Comparison of ENCODE assay signal across 13 cellular contexts in genomic region chr17:78783711-78784396, GRCh38. TPM values are rescaled to one million over a fixed set of nuclear protein-coding genes. Genes with fewer than 3 reads are reported as not detected.
DNase-seq lines count a peak whose midpoint lies in the region; ATAC-seq and TF ChIP-seq lines count a peak whose summit lies in the region.
"Had no signal": no experiment of that assay in that cellular context is flagged by ENCODE, and none has a peak within 500 bp of the region (broad histone marks: within the 10 kb centered on the region; RNA-seq: fewer than 3 reads in every experiment).

No MANE protein-coding gene starts in this region.

- H3K4me1 ChIP-seq in cardiac muscle cell (ENCODE audit: low read depth) (peaks cover 21% of the 10 kb centered on the region), right atrium auricular region (peaks cover 0 to 26% of the 10 kb centered on the region in 2 donors), lower lobe of right lung (peaks cover 45% of the 10 kb centered on the region), upper lobe of right lung (peaks cover 19% of the 10 kb centered on the region)

- H3K4me3 ChIP-seq in cardiac muscle cell (no peak overlapping the region), right atrium auricular region (no peak overlapping the region), lower lobe of right lung (no peak overlapping the region), upper lobe of right lung (no peak overlapping the region)
- H3K4me3 ChIP-seq: SJCRH30 had no signal

- H3K36me3 ChIP-seq in cardiac muscle cell: no peaks in the 10 kb centered on the region
- H3K36me3 ChIP-seq in right atrium auricular region: no peaks in the 10 kb centered on the region
- H3K36me3 ChIP-seq in lower lobe of right lung: no peaks in the 10 kb centered on the region
- H3K36me3 ChIP-seq in upper lobe of right lung: no peaks in the 10 kb centered on the region

- no peaks in the 10 kb centered on the region for H3K27me3 Mint-ChIP-seq in activated CD8-positive, alpha-beta T cell treated with anti-CD3 and anti-CD28 coated beads for 36 hours

- POLR2A ChIA-PET in activated CD8-positive, alpha-beta T cell treated with anti-CD3 and anti-CD28 coated beads for 36 hours (lab: Charles Lee): interaction anchor here (0.7 to 2.4 kb wide), 5 partner anchors 9 to 36 kb away, joined by 3 to 12 read pairs (median 3); no protein-coding TSS in a partner anchor

- H3K4me3 Mint-ChIP-seq in activated CD8-positive, alpha-beta T cell treated with anti-CD3 and anti-CD28 coated beads for 36 hours: peak overlapping the region; percentile 5

- ATAC-seq in activated CD8-positive, alpha-beta T cell treated with anti-CD3 and anti-CD28 coated beads for 36 hours: no peak
- ATAC-seq in lower lobe of right lung: no peak
- ATAC-seq in upper lobe of right lung: no peak
- ATAC-seq in GM19351 (IDR thresholded peaks at IDR 0.05; ENCODE audit: unreplicated experiment): no peak
- no peak for ATAC-seq in GM21526 (IDR thresholded peaks at IDR 0.05; ENCODE audit: low FRiP score, unreplicated experiment)
- ATAC-seq: left cardiac atrium, sciatic nerve had no signal

- TF ChIP-seq CTCF in cardiac muscle cell (IDR thresholded peaks at IDR 0.05; ENCODE audit: low read depth, low read length) (no peak), right atrium auricular region (IDR thresholded peaks at IDR 0.05) (no peak), lower lobe of right lung (IDR thresholded peaks at IDR 0.05) (no peak), upper lobe of right lung (IDR thresholded peaks at IDR 0.05) (no peak)
- TF ChIP-seq CTCF in activated CD8-positive, alpha-beta T cell treated with anti-CD3 and anti-CD28 coated beads for 36 hours (IDR thresholded peaks at IDR 0.05): no peak

- H3K27ac ChIP-seq in cardiac muscle cell (peak overlapping the region; percentile 83), right atrium auricular region (peak overlapping the region in 1 of 2 donors; percentile 92), lower lobe of right lung (peak overlapping the region; percentile 90), upper lobe of right lung (peak overlapping the region; percentile 93)
- H3K27ac ChIP-seq: SJCRH30 had no signal

- H3K27me3 ChIP-seq in cardiac muscle cell (no peaks in the 10 kb centered on the region), right atrium auricular region (no peaks in the 10 kb centered on the region), lower lobe of right lung (ENCODE audit: low read depth) (no peaks in the 10 kb centered on the region), upper lobe of right lung (no peaks in the 10 kb centered on the region)
- H3K27me3 ChIP-seq: SJCRH30 had no signal

- CTCF ChIA-PET in activated CD8-positive, alpha-beta T cell treated with anti-CD3 and anti-CD28 coated beads for 36 hours (lab: Charles Lee): interaction anchor here (0.7 to 2.2 kb wide), 5 partner anchors 9 to 74 kb away, joined by 3 to 6 read pairs (median 4); no protein-coding TSS in a partner anchor

- H3K36me3 Mint-ChIP-seq in activated CD8-positive, alpha-beta T cell treated with anti-CD3 and anti-CD28 coated beads for 36 hours (ENCODE audit: low read depth): peaks cover 15% of the 10 kb centered on the region

- no peaks in the 10 kb centered on the region for H3K9me3 Mint-ChIP-seq in activated CD8-positive, alpha-beta T cell treated with anti-CD3 and anti-CD28 coated beads for 36 hours

- H3K27ac Mint-ChIP-seq in activated CD8-positive, alpha-beta T cell treated with anti-CD3 and anti-CD28 coated beads for 36 hours: peak overlapping the region; percentile 64

- intact Hi-C loops in activated CD8-positive, alpha-beta T cell treated with anti-CD3 and anti-CD28 coated beads for 36 hours (cut with micrococcal nuclease): no loop called here
- intact Hi-C loops in lower lobe of right lung (cut with DNase I) (no loop called here), upper lobe of right lung (cut with DNase I) (no loop called here)

- peaks cover 47% of the 10 kb centered on the region for H3K4me1 Mint-ChIP-seq in activated CD8-positive, alpha-beta T cell treated with anti-CD3 and anti-CD28 coated beads for 36 hours (ENCODE audit: low read depth)

- H3K9me3 ChIP-seq in cardiac muscle cell (ENCODE audit: low read depth) (no peaks in the 10 kb centered on the region), right atrium auricular region (no peaks in the 10 kb centered on the region), lower lobe of right lung (no peaks in the 10 kb centered on the region), upper lobe of right lung (no peaks in the 10 kb centered on the region)
- H3K9me3 ChIP-seq: SJCRH30 had no signal

- peak in 1 of 2 donors; percentile 19 for DNase-seq in cardiac muscle cell (ENCODE audit: low read depth in 1 of 2, low spot score in 1 of 2)
- no peak for DNase-seq in right atrium auricular region (ENCODE audit: low spot score)
- no peak for DNase-seq in activated CD8-positive, alpha-beta T cell treated with anti-CD3 and anti-CD28 coated beads for 36 hours
- no peak for DNase-seq in lower lobe of right lung
- DNase-seq in upper lobe of right lung: peak; percentile 48
- no peak for DNase-seq in DMS79 treated with DMSO at 0.1 percent for 48 hours (lab: John Stamatoyannopoulos, UW)
- DNase-seq: activated effector memory CD4-positive, alpha-beta T cell treated with Interleukin-2 at 50 U/mL for 16 hours; left cardiac atrium; NCI-H2081 treated with DMSO at 0.1 percent for 48 hours; SJCRH30 had no signal

RNA-seq across cellular contexts. Expression of gene CYTH1, which starts 1.8 kb away (rescaled TPM):
- total RNA-seq in cardiac muscle cell (25.2 and 39.6 TPM in 2 replicates), right atrium auricular region (10 to 100 TPM; 23.8 to 31.0 TPM), lower lobe of right lung (110 TPM), upper lobe of right lung (103 TPM)
- polyA plus RNA-seq in cardiac muscle cell: 21.9 and 36.4 TPM in 2 replicates
- 10 to 100 TPM; 95.1 to 96.0 TPM for total RNA-seq in activated CD8-positive, alpha-beta T cell treated with anti-CD3 and anti-CD28 coated beads for 36 hours

RNA-seq across cellular contexts. Expression of gene USP36, which starts 56.8 kb away (rescaled TPM):
- 18.9 and 27.8 TPM in 2 replicates for total RNA-seq in cardiac muscle cell
- 27.1 and 35.4 TPM in 2 replicates for polyA plus RNA-seq in cardiac muscle cell
- 10 to 100 TPM; 15.4 to 18.1 TPM for total RNA-seq in right atrium auricular region
- 10 to 100 TPM; 86.3 to 93.2 TPM for total RNA-seq in activated CD8-positive, alpha-beta T cell treated with anti-CD3 and anti-CD28 coated beads for 36 hours
- total RNA-seq in lower lobe of right lung: 58.6 TPM
- total RNA-seq in upper lobe of right lung: 69.6 TPM
